ENCODE assay signal across 20 cellular contexts in genomic region chr13:39976481-39976880, GRCh38.
"Had no signal": no experiment of that assay in that cellular context is flagged by ENCODE, and none has a peak within 500 bp of the region (broad histone marks: within the 10 kb centered on the region; RNA-seq: fewer than 3 reads in every experiment).

No MANE protein-coding gene starts in this region.

- ATAC-seq: activated CD4-positive, CD25-positive, alpha-beta regulatory T cell treated with anti-CD3 and anti-CD28 coated beads, Interleukin-2, amount 50 U/mL, for 24 hours; activated CD8-positive, alpha-beta memory T cell treated with anti-CD3 and anti-CD28 coated beads, Interleukin-2, amount 10 ng/mL, durations not matched to agents 7 days and 5 days; activated CD8-positive, alpha-beta T cell treated with anti-CD3 and anti-CD28 coated beads for 36 hours; activated naive CD8-positive, alpha-beta T cell treated with anti-CD3 and anti-CD28 coated beads, Interleukin-2, amount 50 U/mL, for 24 hours; gastrocnemius medialis; left lobe of liver; lower lobe of right lung; naive thymus-derived CD4-positive, alpha-beta T cell; stimulated activated naive CD8-positive, alpha-beta T cell treated with anti-CD3 and anti-CD28 coated beads, Interleukin-15, amount 100 ng/mL, for 72 hours; T-helper 17 cell had no signal

- H3K4me3 Mint-ChIP-seq: activated CD4-positive, alpha-beta T cell treated with anti-CD3 and anti-CD28 coated beads, Interleukin-2, amount 10 ng/mL, durations not matched to agents 7 days and 5 days; activated CD8-positive, alpha-beta memory T cell treated with anti-CD3 and anti-CD28 coated beads, Interleukin-2, amount 10 ng/mL, durations not matched to agents 7 days and 5 days; activated CD8-positive, alpha-beta T cell treated with anti-CD3 and anti-CD28 coated beads for 36 hours; activated naive CD8-positive, alpha-beta T cell treated with anti-CD3 and anti-CD28 coated beads, Interleukin-2, amount 50 U/mL, for 24 hours; dendritic cell treated with granulocyte-macrophage colony-stimulating factor and Interleukin-4, amounts not matched to agents 40 ng/mL and 50 ng/mL, for 4 days; naive thymus-derived CD4-positive, alpha-beta T cell; stimulated activated naive CD8-positive, alpha-beta T cell treated with anti-CD3 and anti-CD28 coated beads, Interleukin-15, amount 100 ng/mL, for 72 hours; T-helper 17 cell had no signal

- H3K9me3 Mint-ChIP-seq: activated CD4-positive, alpha-beta T cell treated with anti-CD3 and anti-CD28 coated beads, Interleukin-2, amount 10 ng/mL, durations not matched to agents 7 days and 5 days; activated CD8-positive, alpha-beta T cell treated with anti-CD3 and anti-CD28 coated beads for 36 hours; dendritic cell treated with granulocyte-macrophage colony-stimulating factor and Interleukin-4, amounts not matched to agents 40 ng/mL and 50 ng/mL, for 4 days; stimulated activated naive CD8-positive, alpha-beta T cell treated with anti-CD3 and anti-CD28 coated beads, Interleukin-15, amount 100 ng/mL, for 72 hours had no signal

- H3K9me3 ChIP-seq: esophagus muscularis mucosa, gastrocnemius medialis, lower lobe of right lung, tibial artery had no signal

- H3K4me3 ChIP-seq: esophagus muscularis mucosa, gastrocnemius medialis, lower lobe of right lung, tibial artery had no signal

- H3K27ac Mint-ChIP-seq: activated CD4-positive, alpha-beta T cell treated with anti-CD3 and anti-CD28 coated beads, Interleukin-2, amount 10 ng/mL, durations not matched to agents 7 days and 5 days; activated CD8-positive, alpha-beta memory T cell treated with anti-CD3 and anti-CD28 coated beads, Interleukin-2, amount 10 ng/mL, durations not matched to agents 7 days and 5 days; activated CD8-positive, alpha-beta T cell treated with anti-CD3 and anti-CD28 coated beads for 36 hours; activated naive CD8-positive, alpha-beta T cell treated with anti-CD3 and anti-CD28 coated beads, Interleukin-2, amount 50 U/mL, for 24 hours; dendritic cell treated with granulocyte-macrophage colony-stimulating factor and Interleukin-4, amounts not matched to agents 40 ng/mL and 50 ng/mL, for 4 days; naive thymus-derived CD4-positive, alpha-beta T cell; stimulated activated naive CD8-positive, alpha-beta T cell treated with anti-CD3 and anti-CD28 coated beads, Interleukin-15, amount 100 ng/mL, for 72 hours; T-helper 17 cell had no signal

- H3K36me3 Mint-ChIP-seq: activated CD8-positive, alpha-beta memory T cell treated with anti-CD3 and anti-CD28 coated beads, Interleukin-2, amount 10 ng/mL, durations not matched to agents 7 days and 5 days had no signal

- DNase-seq: activated CD4-positive, alpha-beta T cell treated with anti-CD3 and anti-CD28 coated beads, Interleukin-2, amount 10 ng/mL, durations not matched to agents 7 days and 5 days; activated CD8-positive, alpha-beta memory T cell treated with anti-CD3 and anti-CD28 coated beads, Interleukin-2, amount 10 ng/mL, durations not matched to agents 7 days and 5 days; activated CD8-positive, alpha-beta T cell treated with anti-CD3 and anti-CD28 coated beads for 36 hours; activated effector memory CD4-positive, alpha-beta T cell treated with anti-CD3 and anti-CD28 coated beads, Interleukin-2, amount 50 U/mL, for 16 hours; activated naive CD4-positive, alpha-beta T cell treated with anti-CD3 and anti-CD28 coated beads, Interleukin-2, amount 50 U/mL, for 16 hours; activated naive CD8-positive, alpha-beta T cell treated with anti-CD3 and anti-CD28 coated beads, Interleukin-2, amount 50 U/mL, for 24 hours; activated T-cell treated with anti-CD3 and anti-CD28 coated beads for 4 hours; effector CD4-positive, alpha-beta T cell; gastrocnemius medialis; kidney; lower lobe of right lung; naive thymus-derived CD4-positive, alpha-beta T cell; stimulated activated naive CD8-positive, alpha-beta T cell treated with anti-CD3 and anti-CD28 coated beads, Interleukin-15, amount 100 ng/mL, for 72 hours; SW 1271; T-helper 17 cell; tibial artery had no signal

- H3K4me1 Mint-ChIP-seq: activated CD4-positive, alpha-beta T cell treated with anti-CD3 and anti-CD28 coated beads, Interleukin-2, amount 10 ng/mL, durations not matched to agents 7 days and 5 days; activated CD8-positive, alpha-beta memory T cell treated with anti-CD3 and anti-CD28 coated beads, Interleukin-2, amount 10 ng/mL, durations not matched to agents 7 days and 5 days; stimulated activated naive CD8-positive, alpha-beta T cell treated with anti-CD3 and anti-CD28 coated beads, Interleukin-15, amount 100 ng/mL, for 72 hours; T-helper 17 cell had no signal

- H3K27me3 ChIP-seq: esophagus muscularis mucosa, gastrocnemius medialis, tibial artery had no signal

- H3K27me3 Mint-ChIP-seq: dendritic cell treated with granulocyte-macrophage colony-stimulating factor and Interleukin-4, amounts not matched to agents 40 ng/mL and 50 ng/mL, for 4 days; stimulated activated naive CD8-positive, alpha-beta T cell treated with anti-CD3 and anti-CD28 coated beads, Interleukin-15, amount 100 ng/mL, for 72 hours had no signal

- H3K27ac ChIP-seq: esophagus muscularis mucosa, gastrocnemius medialis, lower lobe of right lung, tibial artery had no signal

- H3K36me3 ChIP-seq: esophagus muscularis mucosa, gastrocnemius medialis, lower lobe of right lung, tibial artery had no signal

- H3K4me1 ChIP-seq: esophagus muscularis mucosa, gastrocnemius medialis, lower lobe of right lung, tibial artery had no signal
